In the genomic region with DNA sequence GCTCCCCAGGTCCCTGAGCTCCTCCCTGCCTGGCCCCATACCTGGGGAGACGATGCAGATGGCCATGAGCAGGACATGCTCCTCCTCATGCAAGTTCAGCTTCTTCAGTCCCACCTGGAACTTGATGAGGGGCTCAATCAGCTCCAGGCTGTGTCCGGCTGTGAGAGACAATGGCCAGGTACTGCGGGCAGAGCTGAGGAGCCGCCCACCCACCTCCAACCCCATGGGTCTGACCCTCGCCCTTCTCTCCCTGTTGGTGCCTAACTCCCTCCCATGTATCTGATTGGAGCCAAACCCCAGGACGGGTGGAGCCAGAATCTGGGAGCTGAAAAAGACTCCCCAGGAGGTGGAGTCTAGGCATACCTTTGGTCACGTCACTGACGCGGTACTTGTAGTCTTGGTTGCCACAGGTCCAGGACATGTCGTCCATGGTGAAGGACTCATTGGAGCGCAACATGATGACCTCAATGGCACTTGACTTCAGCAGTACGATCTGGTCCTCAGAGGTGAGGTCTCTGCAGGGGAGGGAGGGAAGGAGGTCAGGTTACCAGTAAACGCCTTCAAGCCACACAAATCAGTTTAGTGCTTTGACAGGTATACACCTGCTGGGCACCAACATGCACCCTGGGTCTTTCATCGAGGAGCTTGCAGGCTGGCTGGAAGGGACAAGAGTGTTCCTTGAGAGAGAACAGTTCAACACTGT, we compare ENCODE assay signal across 1 cellular context.
TF ChIP-seq lines count a peak whose summit lies in the region.

No MANE protein-coding gene starts in this region.

TF ChIP-seq in Ishikawa, 13 proteins besides CTCF, POLR2A, EP300 and RAD21 (continued from another document):
- peak; percentile 35; the same call in 1 of the 2 replicates for TF ChIP-seq YY1 (IDR thresholded peaks at IDR 0.05; ENCODE audit: low read depth)
- no peak for TF ChIP-seq FOXM1 (IDR thresholded peaks at IDR 0.05; ENCODE audit: borderline replicate concordance, low read depth)
